31 cellular contexts compared by ENCODE assay signal in the genomic region with DNA sequence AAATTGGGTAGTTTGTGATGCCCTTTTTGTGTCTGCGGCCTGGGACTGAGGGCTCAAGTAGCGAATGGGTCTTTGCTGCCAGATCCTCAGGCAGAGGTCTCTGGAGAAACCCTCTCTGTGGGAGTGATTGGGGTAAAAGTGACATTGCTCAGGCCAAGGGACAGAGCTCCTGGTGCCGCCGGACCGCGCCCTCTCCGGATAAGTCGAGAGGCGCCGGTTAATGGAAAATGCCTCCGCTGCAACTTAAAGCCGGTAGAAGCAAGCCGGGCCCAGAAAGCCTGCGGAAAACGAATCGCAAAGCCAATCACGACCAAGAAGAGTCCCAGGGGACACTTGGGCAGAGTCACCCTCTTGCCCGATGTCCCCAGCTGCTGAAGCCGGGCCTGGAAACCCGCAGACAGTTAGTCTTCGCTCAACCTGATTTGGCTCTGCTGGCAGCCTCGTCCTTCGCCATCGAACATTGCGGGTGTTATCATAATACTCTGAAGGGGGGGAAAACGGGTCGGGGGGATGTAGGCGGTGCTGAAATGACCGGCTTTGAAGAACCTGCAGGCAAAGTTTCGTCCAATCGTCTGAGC. TPM values are rescaled to one million over a fixed set of nuclear protein-coding genes. Genes with fewer than 3 reads are reported as not detected.
A peak's percentile ranks its signal among the peaks of the same experiment; 100 is the strongest.
DNase-seq lines count a peak whose midpoint lies in the region; ATAC-seq, FAIRE-seq and TF ChIP-seq lines count a peak whose summit lies in the region.
"Had no signal": no experiment of that assay in that cellular context is flagged by ENCODE, and none has a peak within 500 bp of the region (broad histone marks: within the 10 kb centered on the region; RNA-seq: fewer than 3 reads in every experiment).

No MANE protein-coding gene starts in this region.

- peaks cover 5% of the 10 kb centered on the region for H4K20me1 ChIP-seq in astrocyte (ENCODE audit: insufficient read depth, low read length)

- H3K4me1 Mint-ChIP-seq in astrocyte (ENCODE audit: low read depth, unreplicated experiment): peaks cover 6% of the 10 kb centered on the region
- peaks cover 4% of the 10 kb centered on the region for H3K4me1 Mint-ChIP-seq in type B pancreatic cell (ENCODE audit: unreplicated experiment)
- peaks cover 18 to 22% (median 20%) of the 10 kb centered on the region in 3 donors for H3K4me1 Mint-ChIP-seq in T-cell

- CTCF ChIA-PET in T-cell (lab: Charles Lee): interaction anchor here in 1 of 2 donors (0.5 to 4.1 kb wide), 3 partner anchors 33 to 729 kb away, joined by 8 to 34 read pairs (median 8); no protein-coding TSS in a partner anchor

- peak; percentile 52 for DNase-seq in activated CD8-positive, alpha-beta memory T cell treated with anti-CD3 and anti-CD28 coated beads for 24 hours
- DNase-seq in activated CD8-positive, alpha-beta memory T cell treated with anti-CD3 and anti-CD28 coated beads, Interleukin-2, amount 50 U/mL, for 48 hours: no peak
- DNase-seq in astrocyte (ENCODE audit: low read depth) (no peak), kidney (peak; percentile 44), type B pancreatic cell (ENCODE audit: extremely low spot score, unreplicated experiment) (peak; percentile 59), T-cell (no peak), H4 (ENCODE audit: low spot score) (no peak), putamen (ENCODE audit: low spot score) (no peak)
- DNase-seq: activated CD8-positive, alpha-beta T cell treated with anti-CD3 and anti-CD28 coated beads, Interleukin-2, amount 10 ng/mL, durations not matched to agents 7 days and 5 days; body of pancreas; CD4-positive, alpha-beta memory T cell; cerebellar nuclear complex; DMS 273 treated with DMSO at 0.1 percent for 48 hours; KBM-7; kidney glomerular epithelial cell; NCI-H1436 treated with DMSO at 0.1 percent for 48 hours; RPMI8226; stimulated activated CD4-positive, alpha-beta T cell treated with anti-CD3 and anti-CD28 coated beads, Interleukin-4, amount 100 ng/mL, for 24 hours; T-helper 1 cell; testis; uterus had no signal

- peaks cover 100% of the 10 kb centered on the region for H3K27me3 ChIP-seq in astrocyte (ENCODE audit: insufficient read depth, low read length)

- H3K27me3 Mint-ChIP-seq in astrocyte (ENCODE audit: low read depth, unreplicated experiment) (peaks cover 92% of the 10 kb centered on the region), type B pancreatic cell (peaks cover 98% of the 10 kb centered on the region), T-cell (peaks cover 86 to 93% of the 10 kb centered on the region in 2 donors)

- H3K27ac Mint-ChIP-seq in astrocyte (ENCODE audit: unreplicated experiment): peak overlapping the region; percentile 69
- no peak overlapping the region for H3K27ac Mint-ChIP-seq in type B pancreatic cell
- no peak overlapping the region for H3K27ac Mint-ChIP-seq in T-cell
- H3K27ac Mint-ChIP-seq: activated CD8-positive, alpha-beta T cell treated with anti-CD3 and anti-CD28 coated beads, Interleukin-2, amount 10 ng/mL, durations not matched to agents 7 days and 5 days; natural killer cell treated with Interleukin-12 subunit alpha and Interleukin-12 subunit beta and Interleukin-15 and Interleukin-18, amount 100 ng/mL, for 72 hours; stimulated activated memory B cell treated with anti-CD40 and anti-IgM and Interleukin-4, amounts not matched to agents 10 μg/mL and 1 μg/mL and 100 μg/mL, for 72 hours had no signal

- peaks cover 21% of the 10 kb centered on the region for H3K9me3 Mint-ChIP-seq in astrocyte (ENCODE audit: unreplicated experiment)
- no peaks in the 10 kb centered on the region for H3K9me3 Mint-ChIP-seq in type B pancreatic cell
- H3K9me3 Mint-ChIP-seq in T-cell: no peaks in the 10 kb centered on the region
- H3K9me3 Mint-ChIP-seq: natural killer cell treated with Interleukin-12 subunit alpha and Interleukin-12 subunit beta and Interleukin-15 and Interleukin-18, amount 100 ng/mL, for 72 hours; stimulated activated memory B cell treated with anti-CD40 and anti-IgM and Interleukin-4, amounts not matched to agents 10 μg/mL and 1 μg/mL and 100 μg/mL, for 72 hours had no signal

- H3K36me3 ChIP-seq in astrocyte (ENCODE audit: insufficient read depth, low read length) (no peaks in the 10 kb centered on the region), kidney (ENCODE audit: control insufficient read depth in 1 of 2, insufficient read depth in 2 of 2, low read length in 2 of 2) (no peaks in the 10 kb centered on the region)
- H3K36me3 ChIP-seq: SJSA1, uterus had no signal

- H3K27ac ChIP-seq in astrocyte (ENCODE audit: low read depth, low read length) (no peak overlapping the region), kidney (ENCODE audit: low read depth in 2 of 2, low read length in 2 of 2) (no peak overlapping the region)
- H3K27ac ChIP-seq: body of pancreas, SJSA1, testis, uterus had no signal

- no peak for ATAC-seq in T-cell (replicated peaks in 1 of 4)
- ATAC-seq: activated CD4-positive, CD25-positive, alpha-beta regulatory T cell treated with anti-CD3 and anti-CD28 coated beads, Interleukin-2, amount 50 U/mL, for 24 hours; activated CD8-positive, alpha-beta T cell treated with anti-CD3 and anti-CD28 coated beads, Interleukin-2, amount 10 ng/mL, durations not matched to agents 7 days and 5 days; body of pancreas; stimulated activated memory B cell treated with anti-CD40 and anti-IgM and Interleukin-4, amounts not matched to agents 10 μg/mL and 1 μg/mL and 100 μg/mL, for 72 hours had no signal

- H3K4me3 Mint-ChIP-seq in astrocyte (ENCODE audit: unreplicated experiment) (no peak overlapping the region), type B pancreatic cell (peak overlapping the region; percentile 66), T-cell (no peak overlapping the region)
- H3K4me3 Mint-ChIP-seq: activated CD8-positive, alpha-beta T cell treated with anti-CD3 and anti-CD28 coated beads, Interleukin-2, amount 10 ng/mL, durations not matched to agents 7 days and 5 days; natural killer cell treated with Interleukin-12 subunit alpha and Interleukin-12 subunit beta and Interleukin-15 and Interleukin-18, amount 100 ng/mL, for 72 hours; stimulated activated memory B cell treated with anti-CD40 and anti-IgM and Interleukin-4, amounts not matched to agents 10 μg/mL and 1 μg/mL and 100 μg/mL, for 72 hours had no signal

- H3K4me2 ChIP-seq in astrocyte (ENCODE audit: low read length): no peak overlapping the region

- H3K36me3 Mint-ChIP-seq in astrocyte (ENCODE audit: low read depth, unreplicated experiment) (no peaks in the 10 kb centered on the region), type B pancreatic cell (no peaks in the 10 kb centered on the region), T-cell (no peaks in the 10 kb centered on the region)
- H3K36me3 Mint-ChIP-seq: natural killer cell treated with Interleukin-12 subunit alpha and Interleukin-12 subunit beta and Interleukin-15 and Interleukin-18, amount 100 ng/mL, for 72 hours; stimulated activated memory B cell treated with anti-CD40 and anti-IgM and Interleukin-4, amounts not matched to agents 10 μg/mL and 1 μg/mL and 100 μg/mL, for 72 hours had no signal

- H3K4me1 ChIP-seq in astrocyte (ENCODE audit: insufficient read depth, low read length) (peaks cover 7% of the 10 kb centered on the region), kidney (ENCODE audit: control insufficient read depth in 1 of 2, insufficient read depth in 1 of 2, low read depth in 1 of 2, low read length in 2 of 2) (peaks cover 5 to 8% of the 10 kb centered on the region in 2 donors)

- H3K9ac ChIP-seq in astrocyte (ENCODE audit: low read length) (no peak overlapping the region), kidney (ENCODE audit: low read length in 2 of 2) (no peak overlapping the region)

- H3K4me3 ChIP-seq in astrocyte (ENCODE audit: insufficient read depth, low read depth, low read length) (no peak overlapping the region), kidney (ENCODE audit: low read length in 2 of 2) (no peak overlapping the region)
- H3K4me3 ChIP-seq: body of pancreas, lung, testis, uterus had no signal

- no peak overlapping the region for H2AFZ ChIP-seq in astrocyte (ENCODE audit: low read depth, low read length)

- POLR2A ChIA-PET in T-cell (lab: Charles Lee): no interaction called here

- peaks cover 21% of the 10 kb centered on the region for H3K9me3 ChIP-seq in astrocyte (ENCODE audit: insufficient read depth, low read depth, low read length)
- H3K9me3 ChIP-seq in kidney (ENCODE audit: control insufficient read depth in 1 of 2, low read length in 2 of 2): no peaks in the 10 kb centered on the region
- H3K9me3 ChIP-seq: body of pancreas, SJSA1, testis, uterus had no signal

- H3K79me2 ChIP-seq in astrocyte (ENCODE audit: insufficient read depth, low read length): no peaks in the 10 kb centered on the region

- TF ChIP-seq CTCF in astrocyte (IDR thresholded peaks at IDR 0.05; ENCODE audit: insufficient read depth, low read depth, low read length) (no peak), kidney (IDR thresholded peaks at IDR 0.05; ENCODE audit: borderline replicate concordance, extremely low read depth, insufficient read depth) (no peak), type B pancreatic cell (conservative IDR thresholded peaks at IDR 0.05) (no peak)

- no peak for FAIRE-seq in astrocyte (lab: Jason Lieb, UNC)
- FAIRE-seq in kidney (lab: Jason Lieb, UNC): no peak

- intact Hi-C loops in kidney (cut with DNase I): loop anchor here (10.0 kb wide), 1 partner anchor 414 kb away; no protein-coding TSS in a partner anchor

RNA-seq across cellular contexts. Expression of a gene that starts 0.3 kb away (rescaled TPM):
- total RNA-seq in astrocyte: not detected in 2 replicates
- total RNA-seq in kidney: not detected
- polyA plus RNA-seq in kidney (ENCODE audit: insufficient read depth, low read depth, low replicate concordance): not detected
- not detected in 2 replicates for total RNA-seq in type B pancreatic cell (ENCODE audit: low replicate concordance)
- total RNA-seq in T-cell: not detected
- total RNA-seq in H4 (2014; rRNA removed; shearing (Covaris generic)): not detected in 2 replicates
- total RNA-seq: A172; activated CD8-positive, alpha-beta T cell treated with anti-CD3 and anti-CD28 coated beads, Interleukin-2, amount 10 ng/mL, durations not matched to agents 7 days and 5 days; body of pancreas; CD4-positive, alpha-beta memory T cell; epithelial cell of proximal tubule; lung; mononuclear cell; natural killer cell treated with Interleukin-12 subunit alpha and Interleukin-12 subunit beta and Interleukin-15 and Interleukin-18, amount 100 ng/mL, for 72 hours; testis had no signal
- polyA plus RNA-seq: adipose tissue; CD4-positive, alpha-beta memory T cell; lung had no signal

RNA-seq across cellular contexts. Expression of a gene that starts 6.7 kb away (rescaled TPM):
- total RNA-seq in astrocyte (not detected in 2 replicates), kidney (not detected), type B pancreatic cell (ENCODE audit: low replicate concordance) (0.31 and 0.43 TPM in 2 replicates), T-cell (not detected)
- not detected for polyA plus RNA-seq in kidney (ENCODE audit: insufficient read depth, low read depth, low replicate concordance)
- total RNA-seq in H4 (2014; rRNA removed; shearing (Covaris generic)): 3.1 and 4.8 TPM in 2 replicates
- total RNA-seq: activated CD8-positive, alpha-beta T cell treated with anti-CD3 and anti-CD28 coated beads, Interleukin-2, amount 10 ng/mL, durations not matched to agents 7 days and 5 days; body of pancreas; CD4-positive, alpha-beta memory T cell; epithelial cell of proximal tubule; lung; mononuclear cell; natural killer cell treated with Interleukin-12 subunit alpha and Interleukin-12 subunit beta and Interleukin-15 and Interleukin-18, amount 100 ng/mL, for 72 hours had no signal
- polyA plus RNA-seq: CD4-positive, alpha-beta memory T cell; lung had no signal

RNA-seq across cellular contexts. Expression of a gene that starts 7.8 kb away (rescaled TPM):
- total RNA-seq in astrocyte (not detected in 2 replicates), kidney (15.9 TPM), type B pancreatic cell (ENCODE audit: low replicate concordance) (0.21 and 1.1 TPM in 2 replicates), T-cell (not detected)
- polyA plus RNA-seq in kidney (ENCODE audit: insufficient read depth, low read depth, low replicate concordance): 5.8 TPM
- not detected in 2 replicates for total RNA-seq in H4 (2014; rRNA removed; shearing (Covaris generic))
- total RNA-seq: activated CD8-positive, alpha-beta T cell treated with anti-CD3 and anti-CD28 coated beads, Interleukin-2, amount 10 ng/mL, durations not matched to agents 7 days and 5 days; body of pancreas; CD4-positive, alpha-beta memory T cell; lung; mononuclear cell; natural killer cell treated with Interleukin-12 subunit alpha and Interleukin-12 subunit beta and Interleukin-15 and Interleukin-18, amount 100 ng/mL, for 72 hours; NCI-H460; SJSA1 had no signal
- polyA plus RNA-seq: CD4-positive, alpha-beta memory T cell; lung had no signal

RNA-seq across cellular contexts. Expression of a gene that starts 15.5 kb away (rescaled TPM):
- total RNA-seq in astrocyte (not detected in 2 replicates), kidney (not detected), type B pancreatic cell (ENCODE audit: low replicate concordance) (0.10 TPM in 1 of 2 replicates, not detected in the other), T-cell (not detected)
- not detected for polyA plus RNA-seq in kidney (ENCODE audit: insufficient read depth, low read depth, low replicate concordance)
- not detected in 2 replicates for total RNA-seq in H4 (2014; rRNA removed; shearing (Covaris generic))
- total RNA-seq: A172; activated CD8-positive, alpha-beta T cell treated with anti-CD3 and anti-CD28 coated beads, Interleukin-2, amount 10 ng/mL, durations not matched to agents 7 days and 5 days; body of pancreas; CD4-positive, alpha-beta memory T cell; epithelial cell of proximal tubule; lung; mononuclear cell; natural killer cell treated with Interleukin-12 subunit alpha and Interleukin-12 subunit beta and Interleukin-15 and Interleukin-18, amount 100 ng/mL, for 72 hours; NCI-H460; SJSA1 had no signal
- polyA plus RNA-seq: adipose tissue; CD4-positive, alpha-beta memory T cell; lung had no signal

RNA-seq across cellular contexts. Expression of a gene that starts 17.3 kb away (rescaled TPM):
- total RNA-seq in astrocyte (not detected in 2 replicates), kidney (35.4 TPM), type B pancreatic cell (ENCODE audit: low replicate concordance) (0.19 and 0.56 TPM in 2 replicates), T-cell (not detected)
- 28.2 TPM for polyA plus RNA-seq in kidney (ENCODE audit: insufficient read depth, low read depth, low replicate concordance)
- not detected in 2 replicates for total RNA-seq in H4 (2014; rRNA removed; shearing (Covaris generic))
- total RNA-seq: activated CD8-positive, alpha-beta T cell treated with anti-CD3 and anti-CD28 coated beads, Interleukin-2, amount 10 ng/mL, durations not matched to agents 7 days and 5 days; CD4-positive, alpha-beta memory T cell; mononuclear cell; natural killer cell treated with Interleukin-12 subunit alpha and Interleukin-12 subunit beta and Interleukin-15 and Interleukin-18, amount 100 ng/mL, for 72 hours; SJSA1 had no signal
- polyA plus RNA-seq: CD4-positive, alpha-beta memory T cell had no signal

Comparison
In these comparisons a context has a peak if more than half of its experiments do, and no peak if none do; other contexts are left out.
1. DNase-seq: peak in activated CD8-positive, alpha-beta memory T cell treated with anti-CD3 and anti-CD28 coated beads for 24 hours (single experiment), kidney (single experiment) and type B pancreatic cell (single experiment); none in activated CD8-positive, alpha-beta memory T cell treated with anti-CD3 and anti-CD28 coated beads, Interleukin-2, amount 50 U/mL, for 48 hours (single experiment), astrocyte (single experiment), T-cell (0 of 34), H4 (single experiment) and putamen (single experiment).